ENCODE assay signal across 1 cellular context in the genomic region with DNA sequence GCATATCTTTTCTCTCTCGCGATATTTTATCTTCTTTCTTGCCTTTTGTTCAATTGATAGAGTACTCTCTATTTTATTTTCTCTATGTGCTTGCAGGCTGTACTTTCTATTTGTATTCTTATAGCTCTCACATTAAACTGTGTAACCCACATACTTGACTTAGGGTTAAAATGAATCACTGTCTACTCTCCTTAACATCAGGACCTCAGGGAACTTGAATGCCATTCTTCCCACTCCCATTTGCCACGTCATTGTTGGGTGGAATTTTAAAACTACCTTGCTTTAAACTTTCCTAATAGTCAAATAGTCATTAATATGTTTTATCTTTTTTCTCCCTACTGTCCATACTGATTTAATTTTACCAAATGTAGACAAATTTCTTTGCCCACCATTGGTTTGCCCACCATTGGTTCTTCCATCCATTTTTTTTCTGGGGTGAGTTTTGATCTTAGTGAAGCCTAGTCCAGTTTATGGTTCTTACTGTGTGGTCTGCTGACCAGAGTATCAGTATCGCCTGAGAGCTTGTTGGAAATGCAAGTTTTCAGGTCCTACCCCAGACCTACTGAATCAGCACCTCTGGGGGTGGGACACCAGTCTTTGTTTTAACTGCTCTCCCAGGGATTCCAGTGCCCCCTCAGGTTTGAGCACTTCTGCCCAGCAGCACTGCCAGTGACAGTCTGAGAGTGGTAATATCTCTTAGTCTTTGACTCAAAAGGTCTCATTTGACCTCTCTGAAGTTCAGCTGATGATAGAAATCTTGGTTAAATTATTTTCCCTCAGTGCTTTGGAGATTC.
TF ChIP-seq lines count a peak whose summit lies in the region.

No MANE protein-coding gene starts in this region.

TF ChIP-seq in GM23338, 12 proteins besides CTCF, POLR2A, EP300 and RAD21 (continued from another document):
- TF ChIP-seq, protein P1, sequence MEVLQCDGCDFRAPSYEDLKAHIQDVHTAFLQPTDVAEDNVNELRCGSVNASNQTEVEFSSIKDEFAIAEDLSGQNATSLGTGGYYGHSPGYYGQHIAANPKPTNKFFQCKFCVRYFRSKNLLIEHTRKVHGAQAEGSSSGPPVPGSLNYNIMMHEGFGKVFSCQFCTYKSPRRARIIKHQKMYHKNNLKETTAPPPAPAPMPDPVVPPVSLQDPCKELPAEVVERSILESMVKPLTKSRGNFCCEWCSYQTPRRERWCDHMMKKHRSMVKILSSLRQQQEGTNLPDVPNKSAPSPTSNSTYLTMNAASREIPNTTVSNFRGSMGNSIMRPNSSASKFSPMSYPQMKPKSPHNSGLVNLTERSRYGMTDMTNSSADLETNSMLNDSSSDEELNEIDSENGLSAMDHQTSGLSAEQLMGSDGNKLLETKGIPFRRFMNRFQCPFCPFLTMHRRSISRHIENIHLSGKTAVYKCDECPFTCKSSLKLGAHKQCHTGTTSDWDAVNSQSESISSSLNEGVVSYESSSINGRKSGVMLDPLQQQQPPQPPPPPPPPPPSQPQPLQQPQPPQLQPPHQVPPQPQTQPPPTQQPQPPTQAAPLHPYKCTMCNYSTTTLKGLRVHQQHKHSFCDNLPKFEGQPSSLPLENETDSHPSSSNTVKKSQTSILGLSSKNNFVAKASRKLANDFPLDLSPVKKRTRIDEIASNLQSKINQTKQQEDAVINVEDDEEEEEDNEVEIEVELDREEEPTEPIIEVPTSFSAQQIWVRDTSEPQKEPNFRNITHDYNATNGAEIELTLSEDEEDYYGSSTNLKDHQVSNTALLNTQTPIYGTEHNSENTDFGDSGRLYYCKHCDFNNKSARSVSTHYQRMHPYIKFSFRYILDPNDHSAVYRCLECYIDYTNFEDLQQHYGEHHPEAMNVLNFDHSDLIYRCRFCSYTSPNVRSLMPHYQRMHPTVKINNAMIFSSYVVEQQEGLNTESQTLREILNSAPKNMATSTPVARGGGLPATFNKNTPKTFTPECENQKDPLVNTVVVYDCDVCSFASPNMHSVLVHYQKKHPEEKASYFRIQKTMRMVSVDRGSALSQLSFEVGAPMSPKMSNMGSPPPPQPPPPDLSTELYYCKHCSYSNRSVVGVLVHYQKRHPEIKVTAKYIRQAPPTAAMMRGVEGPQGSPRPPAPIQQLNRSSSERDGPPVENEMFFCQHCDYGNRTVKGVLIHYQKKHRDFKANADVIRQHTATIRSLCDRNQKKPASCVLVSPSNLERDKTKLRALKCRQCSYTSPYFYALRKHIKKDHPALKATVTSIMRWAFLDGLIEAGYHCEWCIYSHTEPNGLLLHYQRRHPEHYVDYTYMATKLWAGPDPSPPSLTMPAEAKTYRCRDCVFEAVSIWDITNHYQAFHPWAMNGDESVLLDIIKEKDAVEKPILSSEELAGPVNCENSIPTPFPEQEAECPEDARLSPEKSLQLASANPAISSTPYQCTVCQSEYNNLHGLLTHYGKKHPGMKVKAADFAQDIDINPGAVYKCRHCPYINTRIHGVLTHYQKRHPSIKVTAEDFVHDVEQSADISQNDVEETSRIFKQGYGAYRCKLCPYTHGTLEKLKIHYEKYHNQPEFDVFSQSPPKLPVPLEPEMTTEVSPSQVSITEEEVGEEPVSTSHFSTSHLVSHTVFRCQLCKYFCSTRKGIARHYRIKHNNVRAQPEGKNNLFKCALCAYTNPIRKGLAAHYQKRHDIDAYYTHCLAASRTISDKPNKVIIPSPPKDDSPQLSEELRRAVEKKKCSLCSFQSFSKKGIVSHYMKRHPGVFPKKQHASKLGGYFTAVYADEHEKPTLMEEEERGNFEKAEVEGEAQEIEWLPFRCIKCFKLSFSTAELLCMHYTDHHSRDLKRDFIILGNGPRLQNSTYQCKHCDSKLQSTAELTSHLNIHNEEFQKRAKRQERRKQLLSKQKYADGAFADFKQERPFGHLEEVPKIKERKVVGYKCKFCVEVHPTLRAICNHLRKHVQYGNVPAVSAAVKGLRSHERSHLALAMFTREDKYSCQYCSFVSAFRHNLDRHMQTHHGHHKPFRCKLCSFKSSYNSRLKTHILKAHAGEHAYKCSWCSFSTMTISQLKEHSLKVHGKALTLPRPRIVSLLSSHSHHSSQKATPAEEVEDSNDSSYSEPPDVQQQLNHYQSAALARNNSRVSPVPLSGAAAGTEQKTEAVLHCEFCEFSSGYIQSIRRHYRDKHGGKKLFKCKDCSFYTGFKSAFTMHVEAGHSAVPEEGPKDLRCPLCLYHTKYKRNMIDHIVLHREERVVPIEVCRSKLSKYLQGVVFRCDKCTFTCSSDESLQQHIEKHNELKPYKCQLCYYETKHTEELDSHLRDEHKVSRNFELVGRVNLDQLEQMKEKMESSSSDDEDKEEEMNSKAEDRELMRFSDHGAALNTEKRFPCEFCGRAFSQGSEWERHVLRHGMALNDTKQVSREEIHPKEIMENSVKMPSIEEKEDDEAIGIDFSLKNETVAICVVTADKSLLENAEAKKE (CRISPR knock-in tag; IDR thresholded peaks at IDR 0.05) = no peak
- no peak for TF ChIP-seq STAT1 (IDR thresholded peaks at IDR 0.05; ENCODE audit: unreplicated experiment)
- TF ChIP-seq, protein P2, sequence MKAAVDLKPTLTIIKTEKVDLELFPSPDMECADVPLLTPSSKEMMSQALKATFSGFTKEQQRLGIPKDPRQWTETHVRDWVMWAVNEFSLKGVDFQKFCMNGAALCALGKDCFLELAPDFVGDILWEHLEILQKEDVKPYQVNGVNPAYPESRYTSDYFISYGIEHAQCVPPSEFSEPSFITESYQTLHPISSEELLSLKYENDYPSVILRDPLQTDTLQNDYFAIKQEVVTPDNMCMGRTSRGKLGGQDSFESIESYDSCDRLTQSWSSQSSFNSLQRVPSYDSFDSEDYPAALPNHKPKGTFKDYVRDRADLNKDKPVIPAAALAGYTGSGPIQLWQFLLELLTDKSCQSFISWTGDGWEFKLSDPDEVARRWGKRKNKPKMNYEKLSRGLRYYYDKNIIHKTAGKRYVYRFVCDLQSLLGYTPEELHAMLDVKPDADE (IDR thresholded peaks at IDR 0.05) = no peak
- no peak for TF ChIP-seq EZH2phosphoT487 (IDR thresholded peaks at IDR 0.05; ENCODE audit: unreplicated experiment)
- TF ChIP-seq, protein P3, sequence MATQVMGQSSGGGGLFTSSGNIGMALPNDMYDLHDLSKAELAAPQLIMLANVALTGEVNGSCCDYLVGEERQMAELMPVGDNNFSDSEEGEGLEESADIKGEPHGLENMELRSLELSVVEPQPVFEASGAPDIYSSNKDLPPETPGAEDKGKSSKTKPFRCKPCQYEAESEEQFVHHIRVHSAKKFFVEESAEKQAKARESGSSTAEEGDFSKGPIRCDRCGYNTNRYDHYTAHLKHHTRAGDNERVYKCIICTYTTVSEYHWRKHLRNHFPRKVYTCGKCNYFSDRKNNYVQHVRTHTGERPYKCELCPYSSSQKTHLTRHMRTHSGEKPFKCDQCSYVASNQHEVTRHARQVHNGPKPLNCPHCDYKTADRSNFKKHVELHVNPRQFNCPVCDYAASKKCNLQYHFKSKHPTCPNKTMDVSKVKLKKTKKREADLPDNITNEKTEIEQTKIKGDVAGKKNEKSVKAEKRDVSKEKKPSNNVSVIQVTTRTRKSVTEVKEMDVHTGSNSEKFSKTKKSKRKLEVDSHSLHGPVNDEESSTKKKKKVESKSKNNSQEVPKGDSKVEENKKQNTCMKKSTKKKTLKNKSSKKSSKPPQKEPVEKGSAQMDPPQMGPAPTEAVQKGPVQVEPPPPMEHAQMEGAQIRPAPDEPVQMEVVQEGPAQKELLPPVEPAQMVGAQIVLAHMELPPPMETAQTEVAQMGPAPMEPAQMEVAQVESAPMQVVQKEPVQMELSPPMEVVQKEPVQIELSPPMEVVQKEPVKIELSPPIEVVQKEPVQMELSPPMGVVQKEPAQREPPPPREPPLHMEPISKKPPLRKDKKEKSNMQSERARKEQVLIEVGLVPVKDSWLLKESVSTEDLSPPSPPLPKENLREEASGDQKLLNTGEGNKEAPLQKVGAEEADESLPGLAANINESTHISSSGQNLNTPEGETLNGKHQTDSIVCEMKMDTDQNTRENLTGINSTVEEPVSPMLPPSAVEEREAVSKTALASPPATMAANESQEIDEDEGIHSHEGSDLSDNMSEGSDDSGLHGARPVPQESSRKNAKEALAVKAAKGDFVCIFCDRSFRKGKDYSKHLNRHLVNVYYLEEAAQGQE (IDR thresholded peaks at IDR 0.05; ENCODE audit: unreplicated experiment) = no peak
- no peak for TF ChIP-seq JUNB (IDR thresholded peaks at IDR 0.05; ENCODE audit: unreplicated experiment)
